In genomic region chr1:234490789-234491479, GRCh38 we compare ENCODE assay signal across 21 cellular contexts. TPM values are rescaled to one million over a fixed set of nuclear protein-coding genes. Genes with fewer than 3 reads are reported as not detected.
DNase-seq lines count a peak whose midpoint lies in the region; ATAC-seq, FAIRE-seq and TF ChIP-seq lines count a peak whose summit lies in the region.
"Had no signal": no experiment of that assay in that cellular context is flagged by ENCODE, and none has a peak within 500 bp of the region (broad histone marks: within the 10 kb centered on the region; RNA-seq: fewer than 3 reads in every experiment).

No MANE protein-coding gene starts in this region.

- H3K9me3 Mint-ChIP-seq in activated naive CD4-positive, alpha-beta T cell treated with anti-CD3 and anti-CD28 coated beads, Interleukin-2, amount 10 ng/mL, durations not matched to agents 7 days and 5 days = no peaks in the 10 kb centered on the region
- no peaks in the 10 kb centered on the region for H3K9me3 Mint-ChIP-seq in activated naive CD4-positive, alpha-beta T cell treated with anti-CD3 and anti-CD28 coated beads for 36 hours
- H3K9me3 Mint-ChIP-seq in natural killer cell treated with Interleukin-12 subunit alpha and Interleukin-12 subunit beta and Interleukin-15 and Interleukin-18, amount 100 ng/mL, for 72 hours = no peaks in the 10 kb centered on the region
- H3K9me3 Mint-ChIP-seq: mesothelial cell of epicardium had no signal

- no peaks in the 10 kb centered on the region for H3K9me3 ChIP-seq in K562 (replicated peaks; ENCODE audit: control insufficient read depth, insufficient read depth, low read depth, low read length)
- no peaks in the 10 kb centered on the region for H3K9me3 ChIP-seq in small intestine (ENCODE audit: control insufficient read depth, low read depth)

- peak; percentile 65 for FAIRE-seq in K562 (lab: Jason Lieb, UNC)
- no peak for FAIRE-seq in small intestine (lab: Jason Lieb, UNC)
- FAIRE-seq: GM12892 had no signal

- in situ Hi-C loops in K562 (cut with MboI) = loop anchor here (10.0 kb wide), 2 partner anchors 244 to 384 kb away; no protein-coding TSS in a partner anchor

- CTCF ChIA-PET in activated naive CD4-positive, alpha-beta T cell treated with anti-CD3 and anti-CD28 coated beads, Interleukin-2, amount 10 ng/mL, durations not matched to agents 7 days and 5 days (lab: Charles Lee) = interaction anchor here (0.6 to 1.6 kb wide), 2 partner anchors 10 to 124 kb away, joined by 3 to 4 read pairs; no protein-coding TSS in a partner anchor
- CTCF ChIA-PET in activated naive CD4-positive, alpha-beta T cell treated with anti-CD3 and anti-CD28 coated beads for 36 hours (lab: Charles Lee) = interaction anchor here (0.6 to 0.7 kb wide), 2 partner anchors 8 to 56 kb away, joined by 3 read pairs; no protein-coding TSS in a partner anchor
- CTCF ChIA-PET in K562 (lab: Yijun Ruan, JAX; ENCODE audit: low intra/inter-chr PET ratio) = no interaction called here

- WGBS in K562 (ENCODE audit: insufficient coverage, low coverage, missing lambda C conversion rate) = 52% methylated on average over 4 of the region's 4 CpGs
- 21 to 79% (median 30%) methylated on average over 4 of the region's 4 CpGs for WGBS in small intestine, 3 donors

- intact Hi-C loops in activated naive CD4-positive, alpha-beta T cell treated with anti-CD3 and anti-CD28 coated beads for 36 hours (cut with micrococcal nuclease) = no loop called here
- intact Hi-C loops in K562 (cut with micrococcal nuclease) (loop anchor here (10.0 kb wide), 1 partner anchor 924 kb away; no protein-coding TSS in a partner anchor), left cardiac atrium (cut with DNase I) (loop anchor here in 1 of 2 donors (10.0 kb wide), 1 partner anchor 234 kb away; no protein-coding TSS in a partner anchor)

- H3K27me3 Mint-ChIP-seq in activated naive CD4-positive, alpha-beta T cell treated with anti-CD3 and anti-CD28 coated beads, Interleukin-2, amount 10 ng/mL, durations not matched to agents 7 days and 5 days = peaks cover 9% of the 10 kb centered on the region
- no peaks in the 10 kb centered on the region for H3K27me3 Mint-ChIP-seq in activated naive CD4-positive, alpha-beta T cell treated with anti-CD3 and anti-CD28 coated beads for 36 hours (ENCODE audit: low read depth)
- H3K27me3 Mint-ChIP-seq in natural killer cell treated with Interleukin-12 subunit alpha and Interleukin-12 subunit beta and Interleukin-15 and Interleukin-18, amount 100 ng/mL, for 72 hours = peaks cover 0 to 14% of the 10 kb centered on the region in 2 donors

- H3K4me3 ChIP-seq in K562 = no peak overlapping the region
- no peak overlapping the region for H3K4me3 ChIP-seq in small intestine (ENCODE audit: low read depth in 1 of 2, low read length in 2 of 2)

- no peak overlapping the region; a peak in 1 of 4 replicates for H3K9ac ChIP-seq in K562 (ENCODE audit: insufficient read depth in 1 of 2, low read depth in 2 of 2, low read length in 2 of 2)

- no peak for TF ChIP-seq CTCF in K562 (IDR thresholded peaks at IDR 0.05 in 2 of 3, conservative IDR thresholded peaks at IDR 0.05 in 1 of 3; ENCODE audit: insufficient read depth in 2 of 3, low read depth in 1 of 3, low read length in 3 of 3)

- H3K4me3 Mint-ChIP-seq in activated naive CD4-positive, alpha-beta T cell treated with anti-CD3 and anti-CD28 coated beads, Interleukin-2, amount 10 ng/mL, durations not matched to agents 7 days and 5 days = no peak overlapping the region
- H3K4me3 Mint-ChIP-seq in activated naive CD4-positive, alpha-beta T cell treated with anti-CD3 and anti-CD28 coated beads for 36 hours = no peak overlapping the region
- no peak overlapping the region for H3K4me3 Mint-ChIP-seq in natural killer cell treated with Interleukin-12 subunit alpha and Interleukin-12 subunit beta and Interleukin-15 and Interleukin-18, amount 100 ng/mL, for 72 hours
- H3K4me3 Mint-ChIP-seq: mesothelial cell of epicardium had no signal

- no peaks in the 10 kb centered on the region for H3K36me3 ChIP-seq in K562 (ENCODE audit: control insufficient read depth, insufficient read depth, low read length)
- H3K36me3 ChIP-seq in small intestine (ENCODE audit: control insufficient read depth in 2 of 2, insufficient read depth in 2 of 2, low read length in 2 of 2) = no peaks in the 10 kb centered on the region

- H3K36me3 Mint-ChIP-seq in activated naive CD4-positive, alpha-beta T cell treated with anti-CD3 and anti-CD28 coated beads, Interleukin-2, amount 10 ng/mL, durations not matched to agents 7 days and 5 days = no peaks in the 10 kb centered on the region
- H3K36me3 Mint-ChIP-seq in activated naive CD4-positive, alpha-beta T cell treated with anti-CD3 and anti-CD28 coated beads for 36 hours (ENCODE audit: low read depth) = no peaks in the 10 kb centered on the region
- H3K36me3 Mint-ChIP-seq in natural killer cell treated with Interleukin-12 subunit alpha and Interleukin-12 subunit beta and Interleukin-15 and Interleukin-18, amount 100 ng/mL, for 72 hours = no peaks in the 10 kb centered on the region
- H3K36me3 Mint-ChIP-seq: mesothelial cell of epicardium had no signal

- peak overlapping the region; percentile 30 for H2AFZ ChIP-seq in K562 (ENCODE audit: low read depth, low read length)

- H3K27ac ChIP-seq in K562 (ENCODE audit: extremely low read depth, low read depth, low read length) (no peak overlapping the region), small intestine (ENCODE audit: low read depth in 1 of 2, low read length in 1 of 2) (no peak overlapping the region)

- peaks cover 43% of the 10 kb centered on the region for H3K4me1 Mint-ChIP-seq in activated naive CD4-positive, alpha-beta T cell treated with anti-CD3 and anti-CD28 coated beads, Interleukin-2, amount 10 ng/mL, durations not matched to agents 7 days and 5 days
- H3K4me1 Mint-ChIP-seq in activated naive CD4-positive, alpha-beta T cell treated with anti-CD3 and anti-CD28 coated beads for 36 hours (ENCODE audit: low read depth) = peaks cover 50% of the 10 kb centered on the region
- H3K4me1 Mint-ChIP-seq in natural killer cell treated with Interleukin-12 subunit alpha and Interleukin-12 subunit beta and Interleukin-15 and Interleukin-18, amount 100 ng/mL, for 72 hours (ENCODE audit: low read depth in 2 of 2) = peaks cover 27 to 35% of the 10 kb centered on the region in 2 donors

- H3K27me3 ChIP-seq in K562 (ENCODE audit: control insufficient read depth in 2 of 2, insufficient read depth in 2 of 2, low read length in 2 of 2) = no peaks in the 10 kb centered on the region
- no peaks in the 10 kb centered on the region for H3K27me3 ChIP-seq in small intestine (ENCODE audit: control insufficient read depth in 2 of 2, insufficient read depth in 2 of 2, low read length in 2 of 2)

- POLR2A ChIA-PET in K562 (lab: Yijun Ruan, JAX) = interaction anchor here (1.0 kb wide), 1 partner anchor 12 kb away, joined by 3 read pairs; the partner anchor contains the start of gene TARBP1

- ATAC-seq in K562 = peak; percentile 31
- no peak for ATAC-seq in left cardiac atrium
- ATAC-seq in natural killer cell treated with Interleukin-12 subunit alpha and Interleukin-12 subunit beta and Interleukin-15 and Interleukin-18, amount 100 ng/mL, for 72 hours = no peak
- ATAC-seq: left lobe of liver had no signal

- no peak for TF ChIP-seq POLR2A in K562 (conservative IDR thresholded peaks at IDR 0.05)

- H3K27ac Mint-ChIP-seq in activated naive CD4-positive, alpha-beta T cell treated with anti-CD3 and anti-CD28 coated beads, Interleukin-2, amount 10 ng/mL, durations not matched to agents 7 days and 5 days = peak overlapping the region; percentile 62
- no peak overlapping the region for H3K27ac Mint-ChIP-seq in activated naive CD4-positive, alpha-beta T cell treated with anti-CD3 and anti-CD28 coated beads for 36 hours
- no peak overlapping the region for H3K27ac Mint-ChIP-seq in natural killer cell treated with Interleukin-12 subunit alpha and Interleukin-12 subunit beta and Interleukin-15 and Interleukin-18, amount 100 ng/mL, for 72 hours
- H3K27ac Mint-ChIP-seq: mesothelial cell of epicardium had no signal

- no TSS peak for BruUV-seq in K562 (replicated peaks; lab: Mats Ljungman, UMichigan)

- peak overlapping the region; percentile 23; the same call in 1 of the 2 replicates for H3K4me2 ChIP-seq in K562 (ENCODE audit: insufficient read depth, low read length)

- H4K20me1 ChIP-seq in K562 (replicated peaks; ENCODE audit: control insufficient read depth, insufficient read depth, low read length) = no peaks in the 10 kb centered on the region

- no peaks in the 10 kb centered on the region for H3K79me2 ChIP-seq in K562 (ENCODE audit: control insufficient read depth, insufficient read depth, low read length)

- TF ChIP-seq EP300 in K562 (IDR thresholded peaks at IDR 0.05; ENCODE audit: low read length) = peak; percentile 87

- H3K4me1 ChIP-seq in K562 (replicated peaks in 1 of 2; ENCODE audit: control insufficient read depth in 2 of 2, insufficient read depth in 2 of 2, low read length in 2 of 2) (peaks cover 0 to 33% of the 10 kb centered on the region in 2 experiments; a peak in 3 of 5 replicates), small intestine (ENCODE audit: control insufficient read depth in 2 of 2, insufficient read depth in 1 of 2, low read depth in 1 of 2, low read length in 1 of 2) (peaks cover 0 to 2% of the 10 kb centered on the region in 2 donors)

- DNase-seq in activated naive CD4-positive, alpha-beta T cell treated with anti-CD3 and anti-CD28 coated beads, Interleukin-2, amount 10 ng/mL, durations not matched to agents 7 days and 5 days = no peak
- DNase-seq in activated naive CD4-positive, alpha-beta T cell treated with anti-CD3 and anti-CD28 coated beads for 36 hours = no peak
- DNase-seq in NCI-H2171 treated with DMSO at 0.1 percent for 48 hours (lab: John Stamatoyannopoulos, UW) = peak; percentile 92
- DNase-seq in K562 (ENCODE audit: extremely low read depth in 1 of 4, low spot score in 3 of 4) = peak; percentile 57 to 85 (median 70)
- peak; percentile 39 for DNase-seq in small intestine
- DNase-seq in left cardiac atrium = no peak
- no peak for DNase-seq in natural killer cell treated with Interleukin-12 subunit alpha and Interleukin-12 subunit beta and Interleukin-15 and Interleukin-18, amount 100 ng/mL, for 72 hours (ENCODE audit: low spot score)
- DNase-seq in NAMALWA (ENCODE audit: low spot score) = no peak
- DNase-seq: ACHN; activated gamma-delta T cell; anterior cingulate cortex; DMS53; effector memory CD4-positive, alpha-beta T cell; glutamatergic neuron; MV-4-11; NCI-H526 treated with DMSO at 0.1 percent for 48 hours; SIG-M5; stimulated activated CD4-positive, alpha-beta T cell treated with anti-CD3 and anti-CD28 coated beads, Interleukin-12 subunit alpha, Interleukin-12 subunit beta, amount 100 ng/mL, for 4 hours had no signal

- no peaks in the 10 kb centered on the region for H3K9me1 ChIP-seq in K562 (ENCODE audit: control insufficient read depth, insufficient read depth, low read length)

- TF ChIP-seq RAD21 in K562 (CRISPR knock-in tag; conservative IDR thresholded peaks at IDR 0.05 in 1 of 2, IDR thresholded peaks at IDR 0.05 in 1 of 2) = peak in 1 of 2 experiments; percentile 27; a peak in 3 of 4 replicates

RNA-seq across cellular contexts. Expression of gene TARBP1, which starts 12.0 kb away (rescaled TPM):
- 10 to 100 TPM; 40.2 to 41.6 TPM for total RNA-seq in activated naive CD4-positive, alpha-beta T cell treated with anti-CD3 and anti-CD28 coated beads for 36 hours
- total RNA-seq in K562 (2011; cell fraction: chromatin; rRNA removed; ENCODE audit: low replicate concordance) = 26.2 and 82.6 TPM in 2 replicates
- total RNA-seq in K562 (2011; cell fraction: nucleolus; rRNA removed) = 15.0 and 20.9 TPM in 2 replicates
- total RNA-seq in K562 (2011; cell fraction: nucleoplasm; rRNA removed) = 28.7 and 45.3 TPM in 2 replicates
- 15.3 and 16.1 TPM in 2 replicates for total RNA-seq in K562 (2014; rRNA removed)
- total RNA-seq in K562 (2014; rRNA removed; fragmentation: Illumina TruSeq; extraction: Trizol) = 25.0 and 28.0 TPM in 2 replicates
- total RNA-seq in K562 (2015; rRNA removed; fragmentation: Illumina TruSeq; extraction: Trizol) = 23.1 and 26.5 TPM in 2 replicates
- 15.6 and 18.6 TPM in 2 replicates for total RNA-seq in K562 (2021)
- polyA plus RNA-seq in K562 (2011; rRNA removed) = 48.0 and 66.5 TPM in 2 replicates
- 12.4 and 31.8 TPM in 2 replicates for polyA plus RNA-seq in K562 (2011; cell fraction: cytosol; rRNA removed)
- 84.2 and 119 TPM in 2 replicates for polyA plus RNA-seq in K562 (2011; cell fraction: nucleus; rRNA removed)
- 14.6 and 30.8 TPM in 2 replicates for polyA plus RNA-seq in K562 (2012)
- polyA plus RNA-seq in K562 (2014; fragmentation: Illumina TruSeq; extraction: Trizol) = 20.5 and 22.9 TPM in 2 replicates
- polyA plus RNA-seq in K562 (2014; fragmentation: Nextera tagmentation; extraction: Ambion mirVana) = 10 to 100 TPM in 1 of 2 experiments, 1 to 10 TPM in 1; 8.8 to 10.4 TPM
- 24.3 and 29.5 TPM in 2 replicates for polyA plus RNA-seq in K562 (2014; rRNA removed)
- 27.7 and 45.5 TPM in 2 replicates for polyA minus RNA-seq in K562 (2011; rRNA and poly(A)+ RNA removed)
- polyA minus RNA-seq in K562 (2011; cell fraction: cytosol; rRNA and poly(A)+ RNA removed) = 10.1 and 19.2 TPM in 2 replicates
- 19.0 and 38.9 TPM in 2 replicates for polyA minus RNA-seq in K562 (2011; cell fraction: nucleus; rRNA and poly(A)+ RNA removed)
- polyA plus RNA-seq in small intestine = 10 to 100 TPM in 2 of 3 donors, 1 to 10 TPM in 1; 8.1 to 23.2 (median 15.7) TPM
- total RNA-seq in left cardiac atrium = 10 to 100 TPM in 1 of 2 donors, 1 to 10 TPM in 1; 9.6 to 10.1 TPM
- 10 to 100 TPM; 25.3 to 51.4 TPM for total RNA-seq in natural killer cell treated with Interleukin-12 subunit alpha and Interleukin-12 subunit beta and Interleukin-15 and Interleukin-18, amount 100 ng/mL, for 72 hours

Comparison
In these comparisons a context has a peak if more than half of its experiments do, and no peak if none do; other contexts are left out.
1. DNase-seq: peak in NCI-H2171 treated with DMSO at 0.1 percent for 48 hours (single experiment), K562 (4 of 4) and small intestine (single experiment); none in activated naive CD4-positive, alpha-beta T cell treated with anti-CD3 and anti-CD28 coated beads, Interleukin-2, amount 10 ng/mL, durations not matched to agents 7 days and 5 days (single experiment), activated naive CD4-positive, alpha-beta T cell treated with anti-CD3 and anti-CD28 coated beads for 36 hours (single experiment), left cardiac atrium (single experiment), natural killer cell treated with Interleukin-12 subunit alpha and Interleukin-12 subunit beta and Interleukin-15 and Interleukin-18, amount 100 ng/mL, for 72 hours (single experiment) and NAMALWA (single experiment).